Comparison of ENCODE assay signal across 8 cellular contexts in genomic region chr3:81339040-81339845, GRCh38.
A peak's percentile ranks its signal among the peaks of the same experiment; 100 is the strongest.
DNase-seq lines count a peak whose midpoint lies in the region; ATAC-seq and TF ChIP-seq lines count a peak whose summit lies in the region.

No MANE protein-coding gene starts in this region.

- TF ChIP-seq CTCF in foreskin fibroblast (IDR thresholded peaks at IDR 0.05; ENCODE audit: low read depth, low read length), result peak; percentile 56

- no peak overlapping the region for H3K4me3 ChIP-seq in foreskin fibroblast (ENCODE audit: low read depth in 1 of 2, low read length in 2 of 2)

- DNase-seq in SHP77 (lab: John Stamatoyannopoulos, UW) (peak; percentile 10 to 44), SHP77 treated with DMSO at 0.1 percent for 48 hours (lab: John Stamatoyannopoulos, UW) (no peak), NCI-H748 (lab: John Stamatoyannopoulos, UW; ENCODE audit: unreplicated experiment) (peak; percentile 37), foreskin fibroblast (peak in 1 of 2 donors; percentile 11), amniotic stem cell (lab: John Stamatoyannopoulos, UW) (no peak), NCI-H1417 treated with DMSO at 0.1 percent for 48 hours (lab: John Stamatoyannopoulos, UW) (no peak), medulla oblongata (ENCODE audit: extremely low spot score) (no peak)

- ATAC-seq in HG02763 (IDR thresholded peaks at IDR 0.05; ENCODE audit: unreplicated experiment), result peak; percentile 72

Comparison
In these comparisons a context has a peak if more than half of its experiments do, and no peak if none do; other contexts are left out.
1. DNase-seq: peak in SHP77 (2 of 2) and NCI-H748 (single experiment); none in SHP77 treated with DMSO at 0.1 percent for 48 hours (single experiment), amniotic stem cell (single experiment), NCI-H1417 treated with DMSO at 0.1 percent for 48 hours (single experiment) and medulla oblongata (single experiment).